In the genomic region with DNA sequence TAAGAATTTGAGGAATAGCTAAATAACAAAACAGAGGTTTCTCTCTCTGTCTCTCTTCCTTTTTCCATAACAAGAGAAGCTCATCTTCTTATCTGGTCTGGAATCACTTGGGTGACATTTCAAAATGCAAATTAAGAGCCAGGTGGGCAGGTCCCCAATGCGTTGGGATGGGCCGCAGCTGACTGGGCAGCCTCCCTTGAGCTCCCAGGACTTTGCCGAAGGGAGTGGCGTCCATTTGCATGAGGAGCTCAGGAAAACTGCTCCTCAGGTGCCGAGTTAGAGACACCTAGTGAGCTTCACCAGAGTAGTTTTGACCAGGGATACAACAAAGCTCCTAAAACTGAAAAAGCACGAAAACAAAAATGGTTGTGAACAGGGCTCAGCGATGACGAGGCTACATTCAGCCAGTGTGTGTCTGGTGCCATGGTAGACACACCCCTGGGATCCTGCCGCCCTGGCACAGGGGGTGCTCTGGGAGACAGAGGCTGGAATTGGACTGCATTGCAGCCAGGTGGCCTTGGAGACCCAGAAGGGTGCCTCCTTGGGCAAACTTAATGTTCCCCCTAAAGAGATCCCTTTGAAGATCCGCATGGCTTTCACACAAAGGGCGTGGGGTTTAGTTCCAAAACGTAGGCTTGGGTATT, we compare ENCODE assay signal across 1 cellular context.
TF ChIP-seq lines count a peak whose summit lies in the region.

No MANE protein-coding gene starts in this region.

TF ChIP-seq in HepG2, 621 proteins besides CTCF, POLR2A, EP300 and RAD21:
- TF ChIP-seq, protein P1, sequence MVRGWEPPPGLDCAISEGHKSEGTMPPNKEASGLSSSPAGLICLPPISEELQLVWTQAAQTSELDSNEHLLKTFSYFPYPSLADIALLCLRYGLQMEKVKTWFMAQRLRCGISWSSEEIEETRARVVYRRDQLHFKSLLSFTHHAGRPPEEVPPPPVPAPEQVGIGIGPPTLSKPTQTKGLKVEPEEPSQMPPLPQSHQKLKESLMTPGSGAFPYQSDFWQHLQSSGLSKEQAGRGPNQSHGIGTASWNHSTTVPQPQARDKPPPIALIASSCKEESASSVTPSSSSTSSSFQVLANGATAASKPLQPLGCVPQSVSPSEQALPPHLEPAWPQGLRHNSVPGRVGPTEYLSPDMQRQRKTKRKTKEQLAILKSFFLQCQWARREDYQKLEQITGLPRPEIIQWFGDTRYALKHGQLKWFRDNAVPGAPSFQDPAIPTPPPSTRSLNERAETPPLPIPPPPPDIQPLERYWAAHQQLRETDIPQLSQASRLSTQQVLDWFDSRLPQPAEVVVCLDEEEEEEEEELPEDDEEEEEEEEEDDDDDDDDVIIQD (CRISPR knock-in tag; IDR thresholded peaks at IDR 0.05; ENCODE audit: low read depth) = no peak
- no peak for TF ChIP-seq ZFP41 (CRISPR knock-in tag; IDR thresholded peaks at IDR 0.05; ENCODE audit: borderline replicate concordance)
